ENCODE assay signal across 23 cellular contexts in the genomic region with DNA sequence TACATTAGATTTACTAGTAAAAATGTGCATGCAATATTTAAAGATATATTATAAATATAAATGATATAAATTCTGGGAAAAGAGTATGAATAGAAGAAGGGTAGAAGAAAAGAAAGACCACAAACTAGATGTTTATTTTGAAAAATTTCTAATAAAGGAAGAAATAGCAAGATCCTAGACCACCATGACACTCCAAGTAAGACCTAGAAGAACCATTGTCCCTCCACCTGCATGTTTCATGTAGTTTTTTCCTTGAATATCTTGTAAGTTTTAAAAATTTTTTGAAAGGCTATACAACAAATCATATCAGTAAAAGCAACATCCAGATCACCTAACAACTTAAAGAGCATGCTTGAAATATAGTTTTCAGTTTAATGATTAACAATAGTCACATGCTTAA.
"Had no signal": no experiment of that assay in that cellular context is flagged by ENCODE, and none has a peak within 500 bp of the region (broad histone marks: within the 10 kb centered on the region; RNA-seq: fewer than 3 reads in every experiment).

No MANE protein-coding gene starts in this region.

- H3K4me1 ChIP-seq: left ventricle myocardium inferior, upper lobe of right lung had no signal

- H3K27ac Mint-ChIP-seq: activated naive CD8-positive, alpha-beta T cell; activated T-helper 2 cell treated with anti-CD3 and anti-CD28 coated beads, Interferon-gamma antibody, Interleukin-2, Interleukin-4, amounts not matched to agents 10 μg/mL and 5 μg/mL and 100 μg/mL, durations not matched to agents 14 hours and 24 hours and 36 hours; mesothelial cell of epicardium; natural killer cell; T-cell had no signal

- H3K36me3 ChIP-seq: adrenal gland, ascending aorta, left ventricle myocardium inferior, sigmoid colon, upper lobe of right lung had no signal

- H3K27me3 ChIP-seq: adrenal gland, ascending aorta, sigmoid colon, upper lobe of right lung had no signal

- H3K4me3 ChIP-seq: adrenal gland, ascending aorta, left ventricle myocardium inferior, sigmoid colon, upper lobe of right lung had no signal

- H3K27me3 Mint-ChIP-seq: activated naive CD8-positive, alpha-beta T cell; progenitor cell of endocrine pancreas; T-cell had no signal

- H3K4me3 Mint-ChIP-seq: activated naive CD8-positive, alpha-beta T cell; activated T-cell treated with anti-CD3 and anti-CD28 coated beads, Interleukin-2, amount 50 U/mL, for 4 hours; mesothelial cell of epicardium; natural killer cell; T-cell; WTC11 had no signal

- H3K27ac ChIP-seq: adrenal gland, ascending aorta, left ventricle myocardium inferior, sigmoid colon, upper lobe of right lung had no signal

- DNase-seq: activated CD4-positive, alpha-beta T cell treated with anti-CD3 and anti-CD28 coated beads for 4 hours; activated CD4-positive, alpha-beta T cell treated with anti-CD3 and anti-CD28 coated beads, Interleukin-2, amount 50 U/mL, for 48 hours; activated CD8-positive, alpha-beta memory T cell treated with anti-CD3 and anti-CD28 coated beads, Interleukin-2, amount 50 U/mL, for 48 hours; activated naive CD4-positive, alpha-beta T cell; activated T-cell treated with anti-CD3 and anti-CD28 coated beads, Interleukin-2, amount 50 U/mL, for 4 hours; adrenal gland; cerebellar nuclear complex; hippocampal formation; left ventricle myocardium inferior; mammary epithelial cell; natural killer cell; retina; sigmoid colon; stimulated activated CD4-positive, alpha-beta T cell treated with anti-CD3 and anti-CD28 coated beads, Interleukin-4, amount 100 ng/mL, for 24 hours; stimulated activated naive CD8-positive, alpha-beta T cell treated with anti-CD3 and anti-CD28 coated beads, Interleukin-15, Interleukin-2, amounts not matched to agents 100 U/mL and 50 U/mL, for 24 hours; T-cell; upper lobe of right lung had no signal

- H3K4me1 Mint-ChIP-seq: natural killer cell, T-cell had no signal

- H3K9me3 ChIP-seq: adrenal gland, sigmoid colon, upper lobe of right lung had no signal
